In genomic region chr3:30258426-30259392, GRCh38 we compare ENCODE assay signal across 1 cellular context.
TF ChIP-seq lines count a peak whose summit lies in the region.

No MANE protein-coding gene starts in this region.

TF ChIP-seq in HepG2, 621 proteins besides CTCF, POLR2A, EP300 and RAD21 (continued from another document and continues in another):
- TF ChIP-seq AKNA (CRISPR knock-in tag; IDR thresholded peaks at IDR 0.05; ENCODE audit: borderline replicate concordance) (no peak), ZNF503 (CRISPR knock-in tag; IDR thresholded peaks at IDR 0.05) (peak; percentile 96), THAP11 (CRISPR knock-in tag; IDR thresholded peaks at IDR 0.05) (peak; percentile 62), ZNF83 (CRISPR knock-in tag; IDR thresholded peaks at IDR 0.05; ENCODE audit: borderline replicate concordance) (no peak), FOXA1 (IDR thresholded peaks at IDR 0.05) (peak; percentile 99), FOXA1 (CRISPR knock-in tag; IDR thresholded peaks at IDR 0.05) (peak; percentile 98), MLX (CRISPR knock-in tag; IDR thresholded peaks at IDR 0.05) (peak; percentile 84), RBM39 (IDR thresholded peaks at IDR 0.05; ENCODE audit: low read depth, low read length, poor library complexity, severe bottlenecking) (no peak), KLF6 (CRISPR knock-in tag; IDR thresholded peaks at IDR 0.05) (no peak; the same call in none of the 2 replicates), NFIC (IDR thresholded peaks at IDR 0.05; ENCODE audit: low read length) (peak; percentile 98), ZSCAN30 (CRISPR knock-in tag; IDR thresholded peaks at IDR 0.05) (peak; percentile 77; the same call in 1 of the 2 replicates), ZNF18 (CRISPR knock-in tag; IDR thresholded peaks at IDR 0.05; ENCODE audit: insufficient replicate concordance) (peak; percentile 51), ZBTB46 (CRISPR knock-in tag; IDR thresholded peaks at IDR 0.05; ENCODE audit: borderline replicate concordance) (no peak), HNF1B (CRISPR knock-in tag; IDR thresholded peaks at IDR 0.05) (peak; percentile 99), RCOR2 (CRISPR knock-in tag; IDR thresholded peaks at IDR 0.05) (peak; percentile 95), ZFP62 (CRISPR knock-in tag; IDR thresholded peaks at IDR 0.05) (no peak), DMAP1 (CRISPR knock-in tag; IDR thresholded peaks at IDR 0.05) (peak; percentile 41; the same call in 1 of the 2 replicates), HHEX (CRISPR knock-in tag; IDR thresholded peaks at IDR 0.05) (peak; percentile 46), ZSCAN25 (CRISPR knock-in tag; IDR thresholded peaks at IDR 0.05) (peak; percentile 72; the same call in 1 of the 2 replicates), CREBL2 (CRISPR knock-in tag; IDR thresholded peaks at IDR 0.05; ENCODE audit: borderline replicate concordance) (no peak), MAFF (IDR thresholded peaks at IDR 0.05; ENCODE audit: low read depth, low read length) (peak; percentile 62), SMAD1 (CRISPR knock-in tag; IDR thresholded peaks at IDR 0.05; ENCODE audit: borderline replicate concordance, low read depth) (no peak), ZNF143 (CRISPR knock-in tag; IDR thresholded peaks at IDR 0.05) (0 out of 2 replicates have a peak, but pooled peaks have one; percentile 23), ZSCAN20 (CRISPR knock-in tag; IDR thresholded peaks at IDR 0.05; ENCODE audit: borderline replicate concordance) (no peak), ZNF484 (CRISPR knock-in tag; IDR thresholded peaks at IDR 0.05; ENCODE audit: borderline replicate concordance, low read depth) (no peak), ARNTL (CRISPR knock-in tag; IDR thresholded peaks at IDR 0.05) (peak; percentile 77), ZNF784 (CRISPR knock-in tag; IDR thresholded peaks at IDR 0.05; ENCODE audit: borderline replicate concordance) (no peak), PHF5A (CRISPR knock-in tag; IDR thresholded peaks at IDR 0.05; ENCODE audit: low read depth, unreplicated experiment) (peak; percentile 79), ZNF773 (CRISPR knock-in tag; IDR thresholded peaks at IDR 0.05; ENCODE audit: borderline replicate concordance) (no peak), YY1 (IDR thresholded peaks at IDR 0.05; ENCODE audit: insufficient read depth, insufficient replicate concordance, low read depth, low read length) (peak; percentile 55), ARID4A (CRISPR knock-in tag; IDR thresholded peaks at IDR 0.05; ENCODE audit: borderline replicate concordance) (peak; percentile 54; the same call in 1 of the 2 replicates), JUN (CRISPR knock-in tag; IDR thresholded peaks at IDR 0.05) (peak; percentile 98), POLR2G (IDR thresholded peaks at IDR 0.05; ENCODE audit: low read depth, low read length) (peak; percentile 59), MTA3 (CRISPR knock-in tag; IDR thresholded peaks at IDR 0.05) (no peak), SNAPC5 (CRISPR knock-in tag; IDR thresholded peaks at IDR 0.05; ENCODE audit: borderline replicate concordance) (no peak), ZNF720 (CRISPR knock-in tag; IDR thresholded peaks at IDR 0.05) (no peak), ZNF558 (CRISPR knock-in tag; IDR thresholded peaks at IDR 0.05; ENCODE audit: borderline replicate concordance) (no peak), ZNF34 (CRISPR knock-in tag; IDR thresholded peaks at IDR 0.05; ENCODE audit: borderline replicate concordance) (no peak; the same call in 1 of the 2 replicates), TAF15 (IDR thresholded peaks at IDR 0.05; ENCODE audit: low read depth, low read length, poor library complexity, severe bottlenecking) (no peak), ZNF547 (CRISPR knock-in tag; IDR thresholded peaks at IDR 0.05) (peak; percentile 49; the same call in 1 of the 2 replicates), ZFP36L2 (CRISPR knock-in tag; IDR thresholded peaks at IDR 0.05) (no peak), FOXP4 (CRISPR knock-in tag; IDR thresholded peaks at IDR 0.05) (peak; percentile 99)
